In genomic region chr12:57763881-57764661, GRCh38 we compare ENCODE assay signal across 11 cellular contexts. TPM values are rescaled to one million over a fixed set of nuclear protein-coding genes. Genes with fewer than 3 reads are reported as not detected.
DNase-seq lines count a peak whose midpoint lies in the region; ATAC-seq and TF ChIP-seq lines count a peak whose summit lies in the region.
"Had no signal": no experiment of that assay in that cellular context is flagged by ENCODE, and none has a peak within 500 bp of the region (broad histone marks: within the 10 kb centered on the region; RNA-seq: fewer than 3 reads in every experiment).

No MANE protein-coding gene starts in this region.

- no peak overlapping the region for H2AFZ ChIP-seq in trophoblast cell (ENCODE audit: insufficient read depth, low read length, poor library complexity)

- H3K9ac ChIP-seq in endodermal cell (ENCODE audit: extremely low read depth, low read length, poor library complexity, severe bottlenecking) (no peak overlapping the region), trophoblast cell (ENCODE audit: low read length) (no peak overlapping the region)

- H2BK12ac ChIP-seq in trophoblast cell (ENCODE audit: low read length), result no peak overlapping the region

- CTCF ChIA-PET in activated CD4-positive, alpha-beta T cell treated with anti-CD3 and anti-CD28 coated beads, Interleukin-2, amount 10 ng/mL, durations not matched to agents 7 days and 5 days (lab: Charles Lee), result interaction anchor here (1.0 to 5.8 kb wide), 7 partner anchors 8 to 142 kb away, joined by 3 to 56 read pairs (median 4); partner anchors contain the start of genes CDK4, MARCHF9, TSFM and TSPAN31
- CTCF ChIA-PET in T-cell (lab: Charles Lee), result interaction anchor here (0.5 to 1.6 kb wide), 4 partner anchors 8 to 47 kb away, joined by 3 to 9 read pairs (median 6); partner anchors contain the start of gene MARCHF9 (in 1 of the 2)

- no peak overlapping the region for H4K12ac ChIP-seq in trophoblast cell (ENCODE audit: low read depth, low read length)

- H3K27ac ChIP-seq in endodermal cell (ENCODE audit: low read depth, low read length) (no peak overlapping the region), trophoblast cell (ENCODE audit: low read depth, low read length) (no peak overlapping the region), coronary artery (no peak overlapping the region)
- H3K27ac ChIP-seq: tibial artery had no signal

- no peak overlapping the region for H3K14ac ChIP-seq in trophoblast cell (ENCODE audit: low read length)

- TF ChIP-seq CTCF in endodermal cell (conservative IDR thresholded peaks at IDR 0.05) (no peak), coronary artery (IDR thresholded peaks at IDR 0.05) (no peak)

- H3K4me1 Mint-ChIP-seq in activated CD4-positive, alpha-beta T cell treated with anti-CD3 and anti-CD28 coated beads, Interleukin-2, amount 10 ng/mL, durations not matched to agents 7 days and 5 days, result peaks cover 36% of the 10 kb centered on the region
- peaks cover 33 to 45% (median 36%) of the 10 kb centered on the region in 3 donors for H3K4me1 Mint-ChIP-seq in T-cell
- peaks cover 13% of the 10 kb centered on the region for H3K4me1 Mint-ChIP-seq in endodermal cell

- H3K18ac ChIP-seq in trophoblast cell (ENCODE audit: low read length), result no peak overlapping the region

- DNase-seq in activated CD4-positive, alpha-beta T cell treated with anti-CD3 and anti-CD28 coated beads, Interleukin-2, amount 10 ng/mL, durations not matched to agents 7 days and 5 days, result no peak
- no peak for DNase-seq in activated CD4-positive, alpha-beta T cell treated with anti-CD3 and anti-CD28 coated beads for 48 hours
- DNase-seq in T-cell (no peak), endodermal cell (no peak), trophoblast cell (no peak), HUDEP-2 (lab: John Stamatoyannopoulos, UW; ENCODE audit: unreplicated experiment in 76 of 76) (no peak), coronary artery (ENCODE audit: low spot score) (no peak)
- DNase-seq in activated effector memory CD4-positive, alpha-beta T cell treated with anti-CD3 and anti-CD28 coated beads, Interleukin-2, amount 50 U/mL, for 16 hours, result no peak
- DNase-seq: DND-41 had no signal

- no peaks in the 10 kb centered on the region for H3K9me3 ChIP-seq in endodermal cell (ENCODE audit: control insufficient read depth, low read length)
- peaks cover 6% of the 10 kb centered on the region for H3K9me3 ChIP-seq in trophoblast cell (ENCODE audit: insufficient read depth, low read depth, low read length)
- H3K9me3 ChIP-seq: tibial artery had no signal

- no peak overlapping the region for H2BK120ac ChIP-seq in trophoblast cell (ENCODE audit: insufficient read depth, low read length, poor library complexity)

- H3K27me3 ChIP-seq in endodermal cell (ENCODE audit: control insufficient read depth, insufficient read depth, low read length, poor library complexity, severe bottlenecking) (peaks cover 68% of the 10 kb centered on the region), trophoblast cell (ENCODE audit: insufficient read depth, low read length) (peaks cover 45% of the 10 kb centered on the region)

- H3K4me3 ChIP-seq in endodermal cell (ENCODE audit: low read length), result no peak overlapping the region
- H3K4me3 ChIP-seq in trophoblast cell (ENCODE audit: low read depth, low read length), result no peak overlapping the region
- no peak overlapping the region for H3K4me3 ChIP-seq in coronary artery

- peak overlapping the region; percentile 65 for H3K27ac Mint-ChIP-seq in activated CD4-positive, alpha-beta T cell treated with anti-CD3 and anti-CD28 coated beads, Interleukin-2, amount 10 ng/mL, durations not matched to agents 7 days and 5 days
- H3K27ac Mint-ChIP-seq in T-cell, result peak overlapping the region in 1 of 2 donors; percentile 19
- no peak overlapping the region for H3K27ac Mint-ChIP-seq in endodermal cell
- H3K27ac Mint-ChIP-seq: mesothelial cell of epicardium had no signal

- POLR2A ChIA-PET in activated CD4-positive, alpha-beta T cell treated with anti-CD3 and anti-CD28 coated beads, Interleukin-2, amount 10 ng/mL, durations not matched to agents 7 days and 5 days (lab: Charles Lee), result no interaction called here
- POLR2A ChIA-PET in T-cell (lab: Charles Lee), result no interaction called here

- no peak overlapping the region for H4K8ac ChIP-seq in trophoblast cell (ENCODE audit: low read depth, low read length)

- no peaks in the 10 kb centered on the region for H3K79me1 ChIP-seq in trophoblast cell (ENCODE audit: low read length)

- ATAC-seq in T-cell (replicated peaks in 1 of 4), result no peak

- no peak overlapping the region for H2BK5ac ChIP-seq in trophoblast cell (ENCODE audit: low read depth, low read length, poor library complexity)

- H3K4ac ChIP-seq in trophoblast cell (ENCODE audit: low read depth, low read length), result no peak overlapping the region

- H3K9me3 Mint-ChIP-seq in activated CD4-positive, alpha-beta T cell treated with anti-CD3 and anti-CD28 coated beads, Interleukin-2, amount 10 ng/mL, durations not matched to agents 7 days and 5 days, result no peaks in the 10 kb centered on the region
- H3K9me3 Mint-ChIP-seq in T-cell, result no peaks in the 10 kb centered on the region
- no peaks in the 10 kb centered on the region for H3K9me3 Mint-ChIP-seq in endodermal cell
- H3K9me3 Mint-ChIP-seq: mesothelial cell of epicardium had no signal

- no peak overlapping the region for H4K91ac ChIP-seq in trophoblast cell (ENCODE audit: low read depth, low read length)

- H3K36me3 ChIP-seq in endodermal cell (ENCODE audit: control insufficient read depth, insufficient read depth, low read length) (peaks cover 11% of the 10 kb centered on the region), trophoblast cell (ENCODE audit: control insufficient read depth in 1 of 2, insufficient read depth in 2 of 2, low read length in 2 of 2) (peaks cover 5% of the 10 kb centered on the region in 2 experiments)

- H3K36me3 Mint-ChIP-seq in activated CD4-positive, alpha-beta T cell treated with anti-CD3 and anti-CD28 coated beads, Interleukin-2, amount 10 ng/mL, durations not matched to agents 7 days and 5 days (ENCODE audit: low read depth), result peaks cover 13% of the 10 kb centered on the region
- H3K36me3 Mint-ChIP-seq in T-cell (peaks cover 11% of the 10 kb centered on the region), endodermal cell (ENCODE audit: low read depth) (peaks cover 11% of the 10 kb centered on the region)

- no peak overlapping the region for H3K23ac ChIP-seq in trophoblast cell (ENCODE audit: low read length)

- H3K4me1 ChIP-seq in endodermal cell (ENCODE audit: control insufficient read depth, insufficient read depth, low read length) (peaks cover 6% of the 10 kb centered on the region), trophoblast cell (ENCODE audit: control insufficient read depth in 1 of 2, insufficient read depth in 2 of 2, low read length in 2 of 2) (peaks cover 16 to 21% of the 10 kb centered on the region in 2 experiments)

- peaks cover 17% of the 10 kb centered on the region for H3K27me3 Mint-ChIP-seq in activated CD4-positive, alpha-beta T cell treated with anti-CD3 and anti-CD28 coated beads, Interleukin-2, amount 10 ng/mL, durations not matched to agents 7 days and 5 days
- H3K27me3 Mint-ChIP-seq in T-cell (peaks cover 16 to 36% of the 10 kb centered on the region in 2 donors), endodermal cell (ENCODE audit: insufficient read depth) (peaks cover 76% of the 10 kb centered on the region)

- H2AK5ac ChIP-seq in trophoblast cell (ENCODE audit: low read length), result no peak overlapping the region

- 83 to 85% methylated on average over 5 to 6 of the region's 6 CpGs for WGBS in endodermal cell (ENCODE audit: insufficient coverage in 1 of 2, insufficient read length in 1 of 2), 2 experiments
- no CpG with 5 or more reads among the region's 6 CpGs for WGBS in trophoblast cell (ENCODE audit: extremely low coverage, insufficient coverage, insufficient read length)

- peak overlapping the region; percentile 60 for H3K4me2 ChIP-seq in trophoblast cell (ENCODE audit: low read length)

- H3K79me2 ChIP-seq in trophoblast cell (ENCODE audit: control insufficient read depth, insufficient read depth, low read length, poor library complexity), result no peaks in the 10 kb centered on the region

- H3K4me3 Mint-ChIP-seq in activated CD4-positive, alpha-beta T cell treated with anti-CD3 and anti-CD28 coated beads, Interleukin-2, amount 10 ng/mL, durations not matched to agents 7 days and 5 days, result peak overlapping the region; percentile 77
- peak overlapping the region; percentile 79 to 86 (median 84) for H3K4me3 Mint-ChIP-seq in T-cell
- H3K4me3 Mint-ChIP-seq in endodermal cell, result peak overlapping the region; percentile 49

RNA-seq across cellular contexts. Expression of gene CYP27B1, which starts 2.8 kb away (rescaled TPM):
- 1 to 10 TPM; 1.9 to 2.3 TPM for total RNA-seq in activated CD4-positive, alpha-beta T cell treated with anti-CD3 and anti-CD28 coated beads, Interleukin-2, amount 10 ng/mL, durations not matched to agents 7 days and 5 days
- 1 to 10 TPM in 3 of 5 donors, under 1 TPM in 2; 0.76 to 2.1 (median 1.2) TPM for total RNA-seq in T-cell
- 1 to 10 TPM; 2.4 to 3.1 TPM for total RNA-seq in endodermal cell
- 0.57 TPM for polyA plus RNA-seq in endodermal cell (2013, experiment 1 of 2)
- 0.58 TPM for polyA plus RNA-seq in endodermal cell (2013, experiment 2 of 2)
- 0.48 and 0.51 TPM in 2 replicates for polyA plus RNA-seq in trophoblast cell (2013)

RNA-seq across cellular contexts. Expression of gene METTL1, which starts 7.8 kb away (rescaled TPM):
- total RNA-seq in activated CD4-positive, alpha-beta T cell treated with anti-CD3 and anti-CD28 coated beads, Interleukin-2, amount 10 ng/mL, durations not matched to agents 7 days and 5 days, result 10 to 100 TPM; 13.4 to 17.2 TPM
- 10 to 100 TPM; 10.3 to 17.4 (median 14.5) TPM for total RNA-seq in T-cell
- 10 to 100 TPM; 26.1 to 28.7 TPM for total RNA-seq in endodermal cell
- 19.3 TPM for polyA plus RNA-seq in endodermal cell (2013, experiment 1 of 2)
- 22.0 TPM for polyA plus RNA-seq in endodermal cell (2013, experiment 2 of 2)
- polyA plus RNA-seq in trophoblast cell (2013), result 7.1 and 7.9 TPM in 2 replicates

RNA-seq across cellular contexts. Expression of gene EEF1AKMT3, which starts 8.3 kb away (rescaled TPM):
- total RNA-seq in activated CD4-positive, alpha-beta T cell treated with anti-CD3 and anti-CD28 coated beads, Interleukin-2, amount 10 ng/mL, durations not matched to agents 7 days and 5 days, result 1 to 10 TPM; 2.8 to 3.0 TPM
- total RNA-seq in T-cell (1 to 10 TPM; 2.4 to 5.1 (median 3.4) TPM), endodermal cell (1 to 10 TPM; 3.7 to 5.8 TPM)
- 5.1 TPM for polyA plus RNA-seq in endodermal cell (2013, experiment 1 of 2)
- polyA plus RNA-seq in endodermal cell (2013, experiment 2 of 2), result 5.2 TPM
- polyA plus RNA-seq in trophoblast cell (2013), result 2.7 and 2.8 TPM in 2 replicates

RNA-seq across cellular contexts. Expression of gene MARCHF9, which starts 9.2 kb away (rescaled TPM):
- 10 to 100 TPM; 23.7 to 27.2 TPM for total RNA-seq in activated CD4-positive, alpha-beta T cell treated with anti-CD3 and anti-CD28 coated beads, Interleukin-2, amount 10 ng/mL, durations not matched to agents 7 days and 5 days
- total RNA-seq in T-cell, result 10 to 100 TPM; 45.4 to 72.9 (median 71.7) TPM
- total RNA-seq in endodermal cell, result 10 to 100 TPM; 13.6 to 15.8 TPM
- 10.2 TPM for polyA plus RNA-seq in endodermal cell (2013, experiment 1 of 2)
- 7.9 TPM for polyA plus RNA-seq in endodermal cell (2013, experiment 2 of 2)
- polyA plus RNA-seq in trophoblast cell (2013), result 1.1 and 1.4 TPM in 2 replicates

RNA-seq across cellular contexts. Expression of gene CDK4, which starts 12.0 kb away (rescaled TPM):
- 100 to 1,000 TPM in 1 of 2 experiments, 10 to 100 TPM in 1; 84.4 to 104 TPM for total RNA-seq in activated CD4-positive, alpha-beta T cell treated with anti-CD3 and anti-CD28 coated beads, Interleukin-2, amount 10 ng/mL, durations not matched to agents 7 days and 5 days
- total RNA-seq in T-cell, result 10 to 100 TPM; 24.1 to 53.9 (median 46.2) TPM
- total RNA-seq in endodermal cell, result 100 to 1,000 TPM; 144 to 186 TPM
- polyA plus RNA-seq in endodermal cell (2013, experiment 1 of 2), result 157 TPM
- 137 TPM for polyA plus RNA-seq in endodermal cell (2013, experiment 2 of 2)
- polyA plus RNA-seq in trophoblast cell (2013), result 66.1 and 68.0 TPM in 2 replicates
